Comparison of ENCODE assay signal across 9 cellular contexts in genomic region chr7:140326116-140326928, GRCh38.
A peak's percentile ranks its signal among the peaks of the same experiment; 100 is the strongest.
DNase-seq lines count a peak whose midpoint lies in the region; ATAC-seq lines count a peak whose summit lies in the region.
"Had no signal": no experiment of that assay in that cellular context is flagged by ENCODE, and none has a peak within 500 bp of the region (broad histone marks: within the 10 kb centered on the region; RNA-seq: fewer than 3 reads in every experiment).

No MANE protein-coding gene starts in this region.

- peaks cover 5% of the 10 kb centered on the region for H3K36me3 Mint-ChIP-seq in activated naive CD8-positive, alpha-beta T cell treated with anti-CD3 and anti-CD28 coated beads, Interleukin-2, amount 50 U/mL, for 24 hours (ENCODE audit: low read depth)

- ATAC-seq in activated naive CD8-positive, alpha-beta T cell treated with anti-CD3 and anti-CD28 coated beads, Interleukin-2, amount 50 U/mL, for 24 hours: peak; percentile 75
- ATAC-seq in Right ventricle myocardium inferior: peak; percentile 86
- ATAC-seq in HG03378 (IDR thresholded peaks at IDR 0.05; ENCODE audit: unreplicated experiment): no peak
- no peak for ATAC-seq in HG03159 (IDR thresholded peaks at IDR 0.05; ENCODE audit: unreplicated experiment)

- H3K9me3 Mint-ChIP-seq in activated naive CD8-positive, alpha-beta T cell treated with anti-CD3 and anti-CD28 coated beads, Interleukin-2, amount 50 U/mL, for 24 hours: no peaks in the 10 kb centered on the region
- H3K9me3 Mint-ChIP-seq: T-helper 1 cell treated with Interleukin-12 subunit alpha and Interleukin-12 subunit beta and Interleukin-4 antibody, amounts not matched to agents 30 μg/mL and 1 μg/mL, for 36 hours had no signal

- DNase-seq in Caki2 (ENCODE audit: low read depth) (peak; percentile 45), HUDEP-2 (lab: John Stamatoyannopoulos, UW; ENCODE audit: unreplicated experiment in 76 of 76) (peak in 69 of 76 experiments; percentile 5 to 79 (median 46)), SHP77 (lab: John Stamatoyannopoulos, UW) (peak; percentile 43 to 46), Right ventricle myocardium inferior (ENCODE audit: missing footprints) (peak; percentile 72), pons (ENCODE audit: low spot score) (peak; percentile 87)
- peak; percentile 41 for DNase-seq in activated naive CD8-positive, alpha-beta T cell treated with anti-CD3 and anti-CD28 coated beads, Interleukin-2, amount 50 U/mL, for 24 hours

- in situ Hi-C loops in Caki2 (cut with HindIII; ENCODE audit: low pct_unique_long_range_greater_than_20kb, low sequenced_read_pairs): no loop called here

- intact Hi-C loops in Right ventricle myocardium inferior (cut with DNase I): loop anchor here (5.0 kb wide), 1 partner anchor 149 kb away; the partner anchor contains the start of gene KDM7A

- no peaks in the 10 kb centered on the region for H3K27me3 Mint-ChIP-seq in activated naive CD8-positive, alpha-beta T cell treated with anti-CD3 and anti-CD28 coated beads, Interleukin-2, amount 50 U/mL, for 24 hours

- no peak overlapping the region for H3K27ac Mint-ChIP-seq in activated naive CD8-positive, alpha-beta T cell treated with anti-CD3 and anti-CD28 coated beads, Interleukin-2, amount 50 U/mL, for 24 hours
- H3K27ac Mint-ChIP-seq: T-helper 1 cell treated with Interleukin-12 subunit alpha and Interleukin-12 subunit beta and Interleukin-4 antibody, amounts not matched to agents 30 μg/mL and 1 μg/mL, for 36 hours had no signal

- no peaks in the 10 kb centered on the region for H3K4me1 Mint-ChIP-seq in activated naive CD8-positive, alpha-beta T cell treated with anti-CD3 and anti-CD28 coated beads, Interleukin-2, amount 50 U/mL, for 24 hours

- no peak overlapping the region for H3K4me3 Mint-ChIP-seq in activated naive CD8-positive, alpha-beta T cell treated with anti-CD3 and anti-CD28 coated beads, Interleukin-2, amount 50 U/mL, for 24 hours
- H3K4me3 Mint-ChIP-seq: T-helper 1 cell treated with Interleukin-12 subunit alpha and Interleukin-12 subunit beta and Interleukin-4 antibody, amounts not matched to agents 30 μg/mL and 1 μg/mL, for 36 hours had no signal

Comparison
In these comparisons a context has a peak if more than half of its experiments do, and no peak if none do; other contexts are left out.
1. ATAC-seq: peak in activated naive CD8-positive, alpha-beta T cell treated with anti-CD3 and anti-CD28 coated beads, Interleukin-2, amount 50 U/mL, for 24 hours (single experiment) and Right ventricle myocardium inferior (single experiment); none in HG03378 (single experiment) and HG03159 (single experiment).
2. Peak in every context shown above with its lines, with median percentiles within 50 percentile points of each other: DNase-seq.